In genomic region chr11:8688414-8689362, GRCh38 we compare ENCODE assay signal across 8 cellular contexts. TPM values are rescaled to one million over a fixed set of nuclear protein-coding genes. Genes with fewer than 3 reads are reported as not detected.
DNase-seq lines count a peak whose midpoint lies in the region; ATAC-seq, FAIRE-seq and TF ChIP-seq lines count a peak whose summit lies in the region.

No MANE protein-coding gene starts in this region.

- no peak overlapping the region for H3K23ac ChIP-seq in H9 (ENCODE audit: insufficient read length, low read depth, low read length)

- H3K4me2 ChIP-seq in H9 (ENCODE audit: insufficient read depth, insufficient read length, low read length): peak overlapping the region; percentile 59

- peak; percentile 93 for ATAC-seq in foreskin keratinocyte

- H2BK120ac ChIP-seq in H9 (ENCODE audit: low read depth, low read length, poor library complexity, severe bottlenecking): no peak overlapping the region

- peak overlapping the region; percentile 53 for H3K4me3 ChIP-seq in neuron (ENCODE audit: low read length)

- H2BK5ac ChIP-seq in H9 (ENCODE audit: insufficient read length, low read length): no peak overlapping the region

- H3K9me3 Mint-ChIP-seq in H9: no peaks in the 10 kb centered on the region; a peak in 1 of 5 replicates

- no peak overlapping the region for H4K8ac ChIP-seq in H9 (replicated peaks; ENCODE audit: insufficient read length, low read depth, low read length)

- H3K4me1 ChIP-seq in H9 (ENCODE audit: insufficient read depth, low read length): peaks cover 3% of the 10 kb centered on the region
- H3K4me1 ChIP-seq in foreskin keratinocyte: peaks cover 3% of the 10 kb centered on the region
- H3K4me1 ChIP-seq in neuron (ENCODE audit: insufficient read depth, low read length): peaks cover 27% of the 10 kb centered on the region

- no CpG with 5 or more reads among the region's 56 CpGs for WGBS in H9 (ENCODE audit: extremely low coverage, insufficient read length, low lambda C conversion rate)

- peak overlapping the region; percentile 66 for H3K9ac ChIP-seq in H9 (ENCODE audit: extremely low read depth, insufficient read length, low read length)

- H4K5ac ChIP-seq in H9 (ENCODE audit: insufficient read length, low read depth, low read length): no peak overlapping the region

- H3K27me3 Mint-ChIP-seq in H9 (ENCODE audit: low read depth): no peaks in the 10 kb centered on the region; the same call in 1 of the 2 replicates

- no peaks in the 10 kb centered on the region for H4K20me1 ChIP-seq in H9 (ENCODE audit: control insufficient read depth, insufficient read depth, insufficient read length)

- no peak overlapping the region for H2BK15ac ChIP-seq in H9 (ENCODE audit: low read depth, low read length)

- DNase-seq in H9 (peak; percentile 99), M059J (ENCODE audit: low read depth) (peak; percentile 98), SHP77 treated with DMSO at 0.1 percent for 48 hours (lab: John Stamatoyannopoulos, UW) (peak; percentile 65), foreskin keratinocyte (peak; percentile 83 to 91), stromal cell of bone marrow (ENCODE audit: low read depth) (peak; percentile 89)
- peak; percentile 81 for DNase-seq in activated gamma-delta T cell treated with anti-CD3 and anti-CD28 coated beads, Interleukin-2, amount 50 U/mL, for 16 hours (ENCODE audit: low read depth)

- no peak overlapping the region for H4K91ac ChIP-seq in H9 (ENCODE audit: insufficient read length, low read depth, low read length)

- peak; percentile 97 for FAIRE-seq in G401.6 (lab: Jason Lieb, UNC)

- TF ChIP-seq CTCF in H9 (conservative IDR thresholded peaks at IDR 0.05) (peak; percentile 27; the same call in 2 of the 3 replicates), foreskin keratinocyte (conservative IDR thresholded peaks at IDR 0.05) (peak; percentile 29)

- H2BK12ac ChIP-seq in H9 (ENCODE audit: insufficient read length, low read depth, low read length): no peak overlapping the region

- H3K36me3 ChIP-seq in neuron (ENCODE audit: insufficient read depth, low read length): peaks cover 55% of the 10 kb centered on the region

- peak overlapping the region; percentile 3 for H3K18ac ChIP-seq in H9 (ENCODE audit: insufficient read length, low read depth, low read length)

- peaks cover 3% of the 10 kb centered on the region; the same call in 1 of the 2 replicates for H3K79me2 ChIP-seq in H9 (ENCODE audit: insufficient read depth, low read length)

- H3K23me2 ChIP-seq in H9 (ENCODE audit: insufficient read length, low read depth, low read length, poor library complexity, severe bottlenecking): peaks cover 4% of the 10 kb centered on the region

- H3K27me3 ChIP-seq in H9 (ENCODE audit: insufficient read depth, low read length): no peaks in the 10 kb centered on the region
- H3K27me3 ChIP-seq in foreskin keratinocyte: no peaks in the 10 kb centered on the region
- no peaks in the 10 kb centered on the region for H3K27me3 ChIP-seq in neuron (ENCODE audit: insufficient read depth, low read length)

- peaks cover 46 to 56% of the 10 kb centered on the region in 2 experiments for H3K4me1 Mint-ChIP-seq in H9

- H3K27ac Mint-ChIP-seq in H9: peak overlapping the region; percentile 96 to 98 (median 97)

- no peak overlapping the region for H3K4ac ChIP-seq in H9 (ENCODE audit: low read depth, low read length)

- no peaks in the 10 kb centered on the region for H3K9me3 ChIP-seq in H9 (ENCODE audit: control insufficient read depth, low read depth, low read length)
- no peaks in the 10 kb centered on the region for H3K9me3 ChIP-seq in neuron (ENCODE audit: low read length)

- H3K4me3 Mint-ChIP-seq in H9: peak overlapping the region; percentile 75 to 77

- no peak overlapping the region for H2BK20ac ChIP-seq in H9 (ENCODE audit: low read depth, low read length, poor library complexity, severe bottlenecking)

- H3K79me1 ChIP-seq in H9 (ENCODE audit: insufficient read depth, low read depth, low read length, poor library complexity, severe bottlenecking): no peaks in the 10 kb centered on the region

- H3K27ac ChIP-seq in H9 (ENCODE audit: insufficient read length, low read depth, low read length) (peak overlapping the region; percentile 81), foreskin keratinocyte (peak overlapping the region; percentile 50)

- H3K14ac ChIP-seq in H9 (ENCODE audit: insufficient read depth, low read length): peak overlapping the region; percentile 28; the same call in 1 of the 2 replicates

- no peak overlapping the region for H3K56ac ChIP-seq in H9 (ENCODE audit: insufficient read length, low read depth, low read length)

- H2AFZ ChIP-seq in H9 (ENCODE audit: low read length): no peak overlapping the region
- no peak overlapping the region for H2AFZ ChIP-seq in neuron (ENCODE audit: low read depth, low read length)

- no peak overlapping the region for H2AK5ac ChIP-seq in H9 (ENCODE audit: insufficient read length, low read length)

- no peak overlapping the region for H3T11ph ChIP-seq in H9 (ENCODE audit: low read length)

- H3K36me3 Mint-ChIP-seq in H9 (ENCODE audit: insufficient read depth in 1 of 3, low read depth in 3 of 3): peaks cover 42 to 88% (median 66%) of the 10 kb centered on the region in 3 experiments

RNA-seq across cellular contexts. Expression of gene RPL27A, which starts 6.1 kb away (rescaled TPM):
- total RNA-seq in H9 (2021): 1,150 and 1,152 TPM in 2 replicates
- total RNA-seq in M059J (2014; rRNA removed; shearing (Covaris generic)): 728 and 753 TPM in 2 replicates
- 1,979 and 2,135 TPM in 2 replicates for total RNA-seq in foreskin keratinocyte
- 3,013 and 3,395 TPM in 2 replicates for polyA plus RNA-seq in foreskin keratinocyte

RNA-seq across cellular contexts. Expression of gene TRIM66, which starts 6.2 kb away (rescaled TPM):
- 2.0 and 2.1 TPM in 2 replicates for total RNA-seq in H9 (2021)
- 2.2 and 4.1 TPM in 2 replicates for total RNA-seq in M059J (2014; rRNA removed; shearing (Covaris generic))
- 2.2 and 2.5 TPM in 2 replicates for total RNA-seq in foreskin keratinocyte
- polyA plus RNA-seq in foreskin keratinocyte: 0.40 and 0.45 TPM in 2 replicates

Comparison
In these comparisons a context has a peak if more than half of its experiments do, and no peak if none do; other contexts are left out.
1. Peak in every context shown above with its lines: DNase-seq, ATAC-seq, H3K4me3 ChIP-seq and H3K27ac ChIP-seq.